In genomic region chr4:54277691-54278090, GRCh38 we compare ENCODE assay signal across 1 cellular context.
TF ChIP-seq lines count a peak whose summit lies in the region.

No MANE protein-coding gene starts in this region.

TF ChIP-seq in HepG2, 621 proteins besides CTCF, POLR2A, EP300 and RAD21 (continued from another document):
- no peak for TF ChIP-seq AKNA (CRISPR knock-in tag; IDR thresholded peaks at IDR 0.05; ENCODE audit: borderline replicate concordance)
